In genomic region chr3:69059688-69060087, GRCh38 we compare ENCODE assay signal across 25 cellular contexts. TPM values are rescaled to one million over a fixed set of nuclear protein-coding genes. Genes with fewer than 3 reads are reported as not detected.
A peak's percentile ranks its signal among the peaks of the same experiment; 100 is the strongest.
DNase-seq lines count a peak whose midpoint lies in the region; ATAC-seq, FAIRE-seq and TF ChIP-seq lines count a peak whose summit lies in the region.
"Had no signal": no experiment of that assay in that cellular context is flagged by ENCODE, and none has a peak within 500 bp of the region (broad histone marks: within the 10 kb centered on the region; RNA-seq: fewer than 3 reads in every experiment).

No MANE protein-coding gene starts in this region.

- H3K9me3 ChIP-seq in CD8-positive, alpha-beta memory T cell (ENCODE audit: low read length), result no peaks in the 10 kb centered on the region
- H3K9me3 ChIP-seq in HepG2 (ENCODE audit: low read length), result no peaks in the 10 kb centered on the region
- H3K9me3 ChIP-seq: BLaER1, stomach had no signal

- DNase-seq in activated CD4-positive, alpha-beta T cell treated with anti-CD3 and anti-CD28 coated beads, Interleukin-2, amount 10 ng/mL, durations not matched to agents 7 days and 5 days, result no peak
- DNase-seq in activated CD4-positive, alpha-beta T cell treated with anti-CD3 and anti-CD28 coated beads for 1 hour, result no peak
- no peak for DNase-seq in CD8-positive, alpha-beta memory T cell
- no peak for DNase-seq in activated naive CD8-positive, alpha-beta T cell treated with anti-CD3 and anti-CD28 coated beads for 36 hours
- DNase-seq in stimulated activated effector memory CD8-positive, alpha-beta T cell treated with anti-CD3 and anti-CD28 coated beads, Interleukin-12 subunit alpha, Interleukin-12 subunit beta, amount 100 ng/mL, for 72 hours (ENCODE audit: low spot score in 2 of 2), result no peak
- DNase-seq in substantia nigra (lab: John Stamatoyannopoulos, UW) (no peak), HepG2 (ENCODE audit: low spot score) (no peak), hepatic stellate cell (ENCODE audit: low spot score) (no peak)
- DNase-seq: anterior cingulate cortex, caudate nucleus, dermis blood vessel endothelial cell, EL, GOT3, Kasumi-1, left cardiac atrium, mesenchymal stem cell, NCI-H1048, NCI-H2029 treated with DMSO at 0.1 percent for 48 hours, NCI-H82, small intestine, stomach, trophoblast cell had no signal

- no peak overlapping the region for H2AFZ ChIP-seq in HepG2 (ENCODE audit: low read length)

- H3K27ac Mint-ChIP-seq in activated CD4-positive, alpha-beta T cell treated with anti-CD3 and anti-CD28 coated beads, Interleukin-2, amount 10 ng/mL, durations not matched to agents 7 days and 5 days, result peak overlapping the region; percentile 91
- H3K27ac Mint-ChIP-seq in CD8-positive, alpha-beta memory T cell, result peak overlapping the region; percentile 74 to 94 (median 92)
- peak overlapping the region; percentile 87 for H3K27ac Mint-ChIP-seq in activated naive CD8-positive, alpha-beta T cell treated with anti-CD3 and anti-CD28 coated beads for 36 hours
- H3K27ac Mint-ChIP-seq in stimulated activated effector memory CD8-positive, alpha-beta T cell treated with anti-CD3 and anti-CD28 coated beads, Interleukin-12 subunit alpha, Interleukin-12 subunit beta, amount 100 ng/mL, for 72 hours, result peak overlapping the region; percentile 87

- POLR2A ChIA-PET in activated CD4-positive, alpha-beta T cell treated with anti-CD3 and anti-CD28 coated beads, Interleukin-2, amount 10 ng/mL, durations not matched to agents 7 days and 5 days (lab: Charles Lee), result no interaction called here
- POLR2A ChIA-PET in CD8-positive, alpha-beta memory T cell (lab: Charles Lee), result interaction anchor here (1.1 kb wide), 1 partner anchor 32 kb away, joined by 4 read pairs; no protein-coding TSS in a partner anchor
- POLR2A ChIA-PET in HepG2 (lab: Yijun Ruan, JAX), result no interaction called here

- in situ Hi-C loops in HepG2 (cut with HindIII; ENCODE audit: extremely low pct_ligation_motif_present, low pct_unique_long_range_greater_than_20kb), result no loop called here

- H3K27me3 ChIP-seq in CD8-positive, alpha-beta memory T cell (ENCODE audit: insufficient read depth, low read length, poor library complexity, severe bottlenecking), result no peaks in the 10 kb centered on the region
- no peaks in the 10 kb centered on the region for H3K27me3 ChIP-seq in HepG2 (ENCODE audit: control insufficient read depth in 1 of 2, insufficient read depth in 2 of 2, low read length in 2 of 2)
- H3K27me3 ChIP-seq: BLaER1, stomach had no signal

- FAIRE-seq in HepG2 (lab: Jason Lieb, UNC), result no peak
- FAIRE-seq: endothelial cell of umbilical vein, small intestine, TTC549 had no signal

- CTCF ChIA-PET in activated CD4-positive, alpha-beta T cell treated with anti-CD3 and anti-CD28 coated beads, Interleukin-2, amount 10 ng/mL, durations not matched to agents 7 days and 5 days (lab: Charles Lee), result interaction anchor here (0.6 to 3.5 kb wide), 6 partner anchors 8 to 27 kb away, joined by 3 to 14 read pairs (median 4); partner anchors contain the start of gene TMF1
- CTCF ChIA-PET in CD8-positive, alpha-beta memory T cell (lab: Charles Lee), result interaction anchor here (1.0 to 2.2 kb wide), 2 partner anchors 30 to 34 kb away, joined by 3 to 4 read pairs; no protein-coding TSS in a partner anchor
- CTCF ChIA-PET in HepG2 (lab: Yijun Ruan, JAX; ENCODE audit: low intra/inter-chr PET ratio, low total read pairs), result no interaction called here

- no peak for TF ChIP-seq EP300 in HepG2 (IDR thresholded peaks at IDR 0.05; ENCODE audit: low read depth in 2 of 2, low read length in 2 of 2)
- TF ChIP-seq EP300 in HepG2 (CRISPR knock-in tag; IDR thresholded peaks at IDR 0.05; ENCODE audit: borderline replicate concordance), result no peak

- BruUV-seq in HepG2 (replicated peaks; lab: Mats Ljungman, UMichigan), result no TSS peak

- H3K4me3 Mint-ChIP-seq in activated CD4-positive, alpha-beta T cell treated with anti-CD3 and anti-CD28 coated beads, Interleukin-2, amount 10 ng/mL, durations not matched to agents 7 days and 5 days, result no peak overlapping the region
- no peak overlapping the region for H3K4me3 Mint-ChIP-seq in CD8-positive, alpha-beta memory T cell
- H3K4me3 Mint-ChIP-seq in activated naive CD8-positive, alpha-beta T cell treated with anti-CD3 and anti-CD28 coated beads for 36 hours, result no peak overlapping the region
- H3K4me3 Mint-ChIP-seq in stimulated activated effector memory CD8-positive, alpha-beta T cell treated with anti-CD3 and anti-CD28 coated beads, Interleukin-12 subunit alpha, Interleukin-12 subunit beta, amount 100 ng/mL, for 72 hours, result no peak overlapping the region

- H3K36me3 ChIP-seq in CD8-positive, alpha-beta memory T cell (ENCODE audit: insufficient read depth, low read length), result peaks cover 30% of the 10 kb centered on the region
- H3K36me3 ChIP-seq in HepG2 (replicated peaks in 1 of 2; ENCODE audit: control insufficient read depth in 1 of 2, insufficient read depth in 2 of 2, low read length in 2 of 2), result peaks cover 7 to 46% of the 10 kb centered on the region in 2 experiments

- intact Hi-C loops in HepG2 (cut with micrococcal nuclease; ENCODE audit: unreplicated experiment), result no loop called here

- peaks cover 67% of the 10 kb centered on the region for H3K4me1 Mint-ChIP-seq in activated CD4-positive, alpha-beta T cell treated with anti-CD3 and anti-CD28 coated beads, Interleukin-2, amount 10 ng/mL, durations not matched to agents 7 days and 5 days
- H3K4me1 Mint-ChIP-seq in CD8-positive, alpha-beta memory T cell, result peaks cover 40 to 62% (median 59%) of the 10 kb centered on the region in 3 donors
- peaks cover 32% of the 10 kb centered on the region for H3K4me1 Mint-ChIP-seq in activated naive CD8-positive, alpha-beta T cell treated with anti-CD3 and anti-CD28 coated beads for 36 hours
- H3K4me1 Mint-ChIP-seq in stimulated activated effector memory CD8-positive, alpha-beta T cell treated with anti-CD3 and anti-CD28 coated beads, Interleukin-12 subunit alpha, Interleukin-12 subunit beta, amount 100 ng/mL, for 72 hours, result peaks cover 30% of the 10 kb centered on the region

- no peak overlapping the region for H3K4me3 ChIP-seq in CD8-positive, alpha-beta memory T cell (ENCODE audit: low read length)
- H3K4me3 ChIP-seq in HepG2 (replicated peaks in 1 of 3; ENCODE audit: insufficient read depth in 1 of 3, low read depth in 2 of 3, low read length in 3 of 3), result no peak overlapping the region
- H3K4me3 ChIP-seq: BLaER1, stomach had no signal

- TF ChIP-seq POLR2A in HepG2 (IDR thresholded peaks at IDR 0.05; ENCODE audit: insufficient read depth in 1 of 2, low read depth in 2 of 2, low read length in 2 of 2), result no peak

- H3K9ac ChIP-seq in HepG2 (ENCODE audit: insufficient read depth, low read depth, low read length), result no peak overlapping the region
- H3K9ac ChIP-seq: BLaER1 had no signal

- H3K79me2 ChIP-seq in HepG2 (ENCODE audit: insufficient read depth, low read length), result no peaks in the 10 kb centered on the region

- peaks cover 75% of the 10 kb centered on the region for H3K36me3 Mint-ChIP-seq in activated CD4-positive, alpha-beta T cell treated with anti-CD3 and anti-CD28 coated beads, Interleukin-2, amount 10 ng/mL, durations not matched to agents 7 days and 5 days (ENCODE audit: low read depth)
- H3K36me3 Mint-ChIP-seq in CD8-positive, alpha-beta memory T cell, result peaks cover 16 to 62% (median 18%) of the 10 kb centered on the region in 3 donors
- H3K36me3 Mint-ChIP-seq in activated naive CD8-positive, alpha-beta T cell treated with anti-CD3 and anti-CD28 coated beads for 36 hours, result peaks cover 48% of the 10 kb centered on the region
- H3K36me3 Mint-ChIP-seq in stimulated activated effector memory CD8-positive, alpha-beta T cell treated with anti-CD3 and anti-CD28 coated beads, Interleukin-12 subunit alpha, Interleukin-12 subunit beta, amount 100 ng/mL, for 72 hours, result peaks cover 100% of the 10 kb centered on the region

- H3K9me3 Mint-ChIP-seq in activated CD4-positive, alpha-beta T cell treated with anti-CD3 and anti-CD28 coated beads, Interleukin-2, amount 10 ng/mL, durations not matched to agents 7 days and 5 days, result peaks cover 5% of the 10 kb centered on the region
- H3K9me3 Mint-ChIP-seq in CD8-positive, alpha-beta memory T cell, result no peaks in the 10 kb centered on the region
- H3K9me3 Mint-ChIP-seq in activated naive CD8-positive, alpha-beta T cell treated with anti-CD3 and anti-CD28 coated beads for 36 hours, result peaks cover 7% of the 10 kb centered on the region
- no peaks in the 10 kb centered on the region for H3K9me3 Mint-ChIP-seq in stimulated activated effector memory CD8-positive, alpha-beta T cell treated with anti-CD3 and anti-CD28 coated beads, Interleukin-12 subunit alpha, Interleukin-12 subunit beta, amount 100 ng/mL, for 72 hours

- no peaks in the 10 kb centered on the region; the same call in 1 of the 2 replicates for H4K20me1 ChIP-seq in HepG2 (ENCODE audit: insufficient read depth, low read length)
- H4K20me1 ChIP-seq: BLaER1 had no signal

- H3K4me1 ChIP-seq in CD8-positive, alpha-beta memory T cell (ENCODE audit: insufficient read depth, low read length), result peaks cover 44% of the 10 kb centered on the region
- no peaks in the 10 kb centered on the region for H3K4me1 ChIP-seq in HepG2 (ENCODE audit: insufficient read depth, low read length)
- H3K4me1 ChIP-seq: stomach had no signal

- TF ChIP-seq RAD21 in HepG2 (CRISPR knock-in tag; IDR thresholded peaks at IDR 0.05), result no peak

- no peak overlapping the region for H3K4me2 ChIP-seq in HepG2 (ENCODE audit: low read depth, low read length)

- no peak for TF ChIP-seq CTCF in HepG2 (CRISPR knock-in tag; IDR thresholded peaks at IDR 0.05)

- no peak overlapping the region for H3K27ac ChIP-seq in CD8-positive, alpha-beta memory T cell (ENCODE audit: low read depth, low read length)
- H3K27ac ChIP-seq in substantia nigra (ENCODE audit: low read depth, low read length, poor library complexity, severe bottlenecking), result no peak overlapping the region
- no peak overlapping the region for H3K27ac ChIP-seq in HepG2 (ENCODE audit: extremely low read length, insufficient read depth, low read length)
- H3K27ac ChIP-seq: BLaER1 had no signal

- H3K27me3 Mint-ChIP-seq in activated CD4-positive, alpha-beta T cell treated with anti-CD3 and anti-CD28 coated beads, Interleukin-2, amount 10 ng/mL, durations not matched to agents 7 days and 5 days, result no peaks in the 10 kb centered on the region
- H3K27me3 Mint-ChIP-seq in CD8-positive, alpha-beta memory T cell, result no peaks in the 10 kb centered on the region
- no peaks in the 10 kb centered on the region for H3K27me3 Mint-ChIP-seq in activated naive CD8-positive, alpha-beta T cell treated with anti-CD3 and anti-CD28 coated beads for 36 hours

- ATAC-seq in stimulated activated effector memory CD8-positive, alpha-beta T cell treated with anti-CD3 and anti-CD28 coated beads, Interleukin-12 subunit alpha, Interleukin-12 subunit beta, amount 100 ng/mL, for 72 hours, result peak; percentile 79
- ATAC-seq in HepG2, result no peak
- ATAC-seq: left cardiac atrium had no signal

RNA-seq across cellular contexts. Expression of gene TMF1, which starts 7.6 kb away (rescaled TPM):
- 10 to 100 TPM; 43.0 to 43.5 TPM for total RNA-seq in activated CD4-positive, alpha-beta T cell treated with anti-CD3 and anti-CD28 coated beads, Interleukin-2, amount 10 ng/mL, durations not matched to agents 7 days and 5 days
- 10 to 100 TPM; 31.8 to 35.6 TPM for total RNA-seq in CD8-positive, alpha-beta memory T cell
- 40.0 TPM for polyA plus RNA-seq in CD8-positive, alpha-beta memory T cell
- total RNA-seq in activated naive CD8-positive, alpha-beta T cell treated with anti-CD3 and anti-CD28 coated beads for 36 hours, result 10 to 100 TPM; 28.8 to 30.5 TPM
- 38.4 and 48.1 TPM in 2 replicates for total RNA-seq in HepG2 (2016; rRNA removed; fragmentation: Illumina TruSeq; extraction: Trizol)
- total RNA-seq in HepG2 (2016; cell fraction: cytosol; rRNA removed; fragmentation: Illumina TruSeq; extraction: Trizol; ENCODE audit: low read depth), result 8.6 and 9.6 TPM in 2 replicates
- total RNA-seq in HepG2 (2016; cell fraction: insoluble cytoplasmic fraction; rRNA removed; fragmentation: Illumina TruSeq; extraction: Trizol), result 38.3 and 48.8 TPM in 2 replicates
- 15.4 and 16.8 TPM in 2 replicates for total RNA-seq in HepG2 (2016; cell fraction: membrane; rRNA removed; fragmentation: Illumina TruSeq; extraction: Trizol)
- 43.2 and 48.5 TPM in 2 replicates for total RNA-seq in HepG2 (2016; cell fraction: nucleus; rRNA removed; fragmentation: Illumina TruSeq; extraction: Trizol)
- 7.0 and 12.1 TPM in 2 replicates for polyA plus RNA-seq in HepG2 (2011; rRNA removed)
- polyA plus RNA-seq in HepG2 (2011; cell fraction: cytosol; rRNA removed), result 3.5 and 3.8 TPM in 2 replicates
- 6.1 and 6.9 TPM in 2 replicates for polyA plus RNA-seq in HepG2 (2011; cell fraction: nucleus; rRNA removed)
- 9.9 and 15.6 TPM in 2 replicates for polyA plus RNA-seq in HepG2 (2012)
- polyA plus RNA-seq in HepG2 (2016; cell fraction: cytosol; fragmentation: Illumina TruSeq; extraction: Trizol; ENCODE audit: low read depth), result 2.4 and 3.3 TPM in 2 replicates
- polyA plus RNA-seq in HepG2 (2016; cell fraction: insoluble cytoplasmic fraction; fragmentation: Illumina TruSeq; extraction: Trizol; ENCODE audit: low read depth), result 22.4 and 23.2 TPM in 2 replicates
- polyA plus RNA-seq in HepG2 (2016; cell fraction: membrane; fragmentation: Illumina TruSeq; extraction: Trizol; ENCODE audit: low read depth), result 1.7 and 2.0 TPM in 2 replicates
- polyA plus RNA-seq in HepG2 (2016; cell fraction: nucleus; fragmentation: Illumina TruSeq; extraction: Trizol; ENCODE audit: insufficient read depth, low read depth), result 25.2 and 33.0 TPM in 2 replicates
- 12.5 and 21.4 TPM in 2 replicates for polyA minus RNA-seq in HepG2 (2011; rRNA and poly(A)+ RNA removed; ENCODE audit: low replicate concordance)
- polyA minus RNA-seq in HepG2 (2011; cell fraction: cytosol; rRNA and poly(A)+ RNA removed), result 11.4 and 15.9 TPM in 2 replicates
- polyA minus RNA-seq in HepG2 (2011; cell fraction: nucleus; rRNA and poly(A)+ RNA removed), result 31.5 and 46.4 TPM in 2 replicates

RNA-seq across cellular contexts. Expression of gene UBA3, which starts 20.5 kb away (rescaled TPM):
- total RNA-seq in activated CD4-positive, alpha-beta T cell treated with anti-CD3 and anti-CD28 coated beads, Interleukin-2, amount 10 ng/mL, durations not matched to agents 7 days and 5 days, result 10 to 100 TPM; 81.1 to 88.9 TPM
- 10 to 100 TPM; 76.6 to 89.5 TPM for total RNA-seq in CD8-positive, alpha-beta memory T cell
- 42.6 TPM for polyA plus RNA-seq in CD8-positive, alpha-beta memory T cell
- 10 to 100 TPM; 64.1 to 74.3 TPM for total RNA-seq in activated naive CD8-positive, alpha-beta T cell treated with anti-CD3 and anti-CD28 coated beads for 36 hours
- total RNA-seq in HepG2 (2016; rRNA removed; fragmentation: Illumina TruSeq; extraction: Trizol), result 49.0 and 62.8 TPM in 2 replicates
- 4.9 and 6.2 TPM in 2 replicates for total RNA-seq in HepG2 (2016; cell fraction: cytosol; rRNA removed; fragmentation: Illumina TruSeq; extraction: Trizol; ENCODE audit: low read depth)
- total RNA-seq in HepG2 (2016; cell fraction: insoluble cytoplasmic fraction; rRNA removed; fragmentation: Illumina TruSeq; extraction: Trizol), result 48.7 and 69.6 TPM in 2 replicates
- total RNA-seq in HepG2 (2016; cell fraction: membrane; rRNA removed; fragmentation: Illumina TruSeq; extraction: Trizol), result 11.4 and 13.5 TPM in 2 replicates
- total RNA-seq in HepG2 (2016; cell fraction: nucleus; rRNA removed; fragmentation: Illumina TruSeq; extraction: Trizol), result 60.4 and 60.5 TPM in 2 replicates
- polyA plus RNA-seq in HepG2 (2011; rRNA removed), result 34.6 and 40.7 TPM in 2 replicates
- 14.1 and 18.7 TPM in 2 replicates for polyA plus RNA-seq in HepG2 (2011; cell fraction: cytosol; rRNA removed)
- 57.0 and 57.3 TPM in 2 replicates for polyA plus RNA-seq in HepG2 (2011; cell fraction: nucleus; rRNA removed)
- 23.3 and 28.5 TPM in 2 replicates for polyA plus RNA-seq in HepG2 (2012)
- polyA plus RNA-seq in HepG2 (2016; cell fraction: cytosol; fragmentation: Illumina TruSeq; extraction: Trizol; ENCODE audit: low read depth), result 2.9 and 3.8 TPM in 2 replicates
- polyA plus RNA-seq in HepG2 (2016; cell fraction: insoluble cytoplasmic fraction; fragmentation: Illumina TruSeq; extraction: Trizol; ENCODE audit: low read depth), result 51.8 and 55.2 TPM in 2 replicates
- 7.6 and 8.1 TPM in 2 replicates for polyA plus RNA-seq in HepG2 (2016; cell fraction: membrane; fragmentation: Illumina TruSeq; extraction: Trizol; ENCODE audit: low read depth)
- 87.4 and 95.0 TPM in 2 replicates for polyA plus RNA-seq in HepG2 (2016; cell fraction: nucleus; fragmentation: Illumina TruSeq; extraction: Trizol; ENCODE audit: insufficient read depth, low read depth)
- polyA minus RNA-seq in HepG2 (2011; rRNA and poly(A)+ RNA removed; ENCODE audit: low replicate concordance), result 12.6 and 13.2 TPM in 2 replicates
- 14.4 and 16.7 TPM in 2 replicates for polyA minus RNA-seq in HepG2 (2011; cell fraction: cytosol; rRNA and poly(A)+ RNA removed)
- polyA minus RNA-seq in HepG2 (2011; cell fraction: nucleus; rRNA and poly(A)+ RNA removed), result 87.9 and 89.9 TPM in 2 replicates

RNA-seq across cellular contexts. Expression of gene ARL6IP5, which starts 25.0 kb away (rescaled TPM):
- total RNA-seq in activated CD4-positive, alpha-beta T cell treated with anti-CD3 and anti-CD28 coated beads, Interleukin-2, amount 10 ng/mL, durations not matched to agents 7 days and 5 days, result 100 to 1,000 TPM; 154 to 156 TPM
- total RNA-seq in CD8-positive, alpha-beta memory T cell, result 100 to 1,000 TPM; 121 to 124 TPM
- 425 TPM for polyA plus RNA-seq in CD8-positive, alpha-beta memory T cell
- 10 to 100 TPM; 67.6 to 69.0 TPM for total RNA-seq in activated naive CD8-positive, alpha-beta T cell treated with anti-CD3 and anti-CD28 coated beads for 36 hours
- 19.6 and 29.6 TPM in 2 replicates for total RNA-seq in HepG2 (2016; rRNA removed; fragmentation: Illumina TruSeq; extraction: Trizol)
- 3.6 and 4.9 TPM in 2 replicates for total RNA-seq in HepG2 (2016; cell fraction: cytosol; rRNA removed; fragmentation: Illumina TruSeq; extraction: Trizol; ENCODE audit: low read depth)
- total RNA-seq in HepG2 (2016; cell fraction: insoluble cytoplasmic fraction; rRNA removed; fragmentation: Illumina TruSeq; extraction: Trizol), result 18.9 and 31.3 TPM in 2 replicates
- 8.4 and 10.4 TPM in 2 replicates for total RNA-seq in HepG2 (2016; cell fraction: membrane; rRNA removed; fragmentation: Illumina TruSeq; extraction: Trizol)
- total RNA-seq in HepG2 (2016; cell fraction: nucleus; rRNA removed; fragmentation: Illumina TruSeq; extraction: Trizol), result 29.7 and 31.9 TPM in 2 replicates
- polyA plus RNA-seq in HepG2 (2011; rRNA removed), result 18.2 and 23.7 TPM in 2 replicates
- polyA plus RNA-seq in HepG2 (2011; cell fraction: cytosol; rRNA removed), result 19.8 and 24.3 TPM in 2 replicates
- polyA plus RNA-seq in HepG2 (2011; cell fraction: nucleus; rRNA removed), result 5.3 and 5.8 TPM in 2 replicates
- polyA plus RNA-seq in HepG2 (2012), result 20.4 and 23.4 TPM in 2 replicates
- polyA plus RNA-seq in HepG2 (2016; cell fraction: cytosol; fragmentation: Illumina TruSeq; extraction: Trizol; ENCODE audit: low read depth), result 4.6 and 4.8 TPM in 2 replicates
- polyA plus RNA-seq in HepG2 (2016; cell fraction: insoluble cytoplasmic fraction; fragmentation: Illumina TruSeq; extraction: Trizol; ENCODE audit: low read depth), result 24.7 and 26.0 TPM in 2 replicates
- polyA plus RNA-seq in HepG2 (2016; cell fraction: membrane; fragmentation: Illumina TruSeq; extraction: Trizol; ENCODE audit: low read depth), result 8.4 and 8.6 TPM in 2 replicates
- polyA plus RNA-seq in HepG2 (2016; cell fraction: nucleus; fragmentation: Illumina TruSeq; extraction: Trizol; ENCODE audit: insufficient read depth, low read depth), result 49.7 and 53.4 TPM in 2 replicates
- 42.0 and 74.8 TPM in 2 replicates for polyA minus RNA-seq in HepG2 (2011; rRNA and poly(A)+ RNA removed; ENCODE audit: low replicate concordance)
- polyA minus RNA-seq in HepG2 (2011; cell fraction: cytosol; rRNA and poly(A)+ RNA removed), result 12.3 and 16.8 TPM in 2 replicates
- polyA minus RNA-seq in HepG2 (2011; cell fraction: nucleus; rRNA and poly(A)+ RNA removed), result 6.6 and 8.3 TPM in 2 replicates

RNA-seq across cellular contexts. Expression of gene EOGT, which starts 46.2 kb away (rescaled TPM):
- total RNA-seq in activated CD4-positive, alpha-beta T cell treated with anti-CD3 and anti-CD28 coated beads, Interleukin-2, amount 10 ng/mL, durations not matched to agents 7 days and 5 days, result 10 to 100 TPM; 11.3 to 14.7 TPM
- total RNA-seq in CD8-positive, alpha-beta memory T cell, result 10 to 100 TPM; 19.7 TPM
- polyA plus RNA-seq in CD8-positive, alpha-beta memory T cell, result 14.7 TPM
- 10 to 100 TPM; 10.8 to 14.1 TPM for total RNA-seq in activated naive CD8-positive, alpha-beta T cell treated with anti-CD3 and anti-CD28 coated beads for 36 hours
- 11.1 and 18.6 TPM in 2 replicates for total RNA-seq in HepG2 (2016; rRNA removed; fragmentation: Illumina TruSeq; extraction: Trizol)
- total RNA-seq in HepG2 (2016; cell fraction: cytosol; rRNA removed; fragmentation: Illumina TruSeq; extraction: Trizol; ENCODE audit: low read depth), result 3.7 and 4.8 TPM in 2 replicates
- 11.2 and 19.6 TPM in 2 replicates for total RNA-seq in HepG2 (2016; cell fraction: insoluble cytoplasmic fraction; rRNA removed; fragmentation: Illumina TruSeq; extraction: Trizol)
- total RNA-seq in HepG2 (2016; cell fraction: membrane; rRNA removed; fragmentation: Illumina TruSeq; extraction: Trizol), result 9.0 and 9.6 TPM in 2 replicates
- 23.8 and 31.9 TPM in 2 replicates for total RNA-seq in HepG2 (2016; cell fraction: nucleus; rRNA removed; fragmentation: Illumina TruSeq; extraction: Trizol)
- polyA plus RNA-seq in HepG2 (2011; rRNA removed), result 4.0 and 4.5 TPM in 2 replicates
- polyA plus RNA-seq in HepG2 (2011; cell fraction: cytosol; rRNA removed), result 1.9 and 3.7 TPM in 2 replicates
- polyA plus RNA-seq in HepG2 (2011; cell fraction: nucleus; rRNA removed), result 4.1 and 4.8 TPM in 2 replicates
- 4.2 and 4.6 TPM in 2 replicates for polyA plus RNA-seq in HepG2 (2012)
- 1.6 and 1.7 TPM in 2 replicates for polyA plus RNA-seq in HepG2 (2016; cell fraction: cytosol; fragmentation: Illumina TruSeq; extraction: Trizol; ENCODE audit: low read depth)
- polyA plus RNA-seq in HepG2 (2016; cell fraction: insoluble cytoplasmic fraction; fragmentation: Illumina TruSeq; extraction: Trizol; ENCODE audit: low read depth), result 8.9 and 9.5 TPM in 2 replicates
- 2.7 and 4.0 TPM in 2 replicates for polyA plus RNA-seq in HepG2 (2016; cell fraction: membrane; fragmentation: Illumina TruSeq; extraction: Trizol; ENCODE audit: low read depth)
- polyA plus RNA-seq in HepG2 (2016; cell fraction: nucleus; fragmentation: Illumina TruSeq; extraction: Trizol; ENCODE audit: insufficient read depth, low read depth), result 31.8 and 33.9 TPM in 2 replicates
- 6.1 and 6.8 TPM in 2 replicates for polyA minus RNA-seq in HepG2 (2011; rRNA and poly(A)+ RNA removed; ENCODE audit: low replicate concordance)
- polyA minus RNA-seq in HepG2 (2011; cell fraction: cytosol; rRNA and poly(A)+ RNA removed), result 5.4 and 7.4 TPM in 2 replicates
- 23.5 and 24.7 TPM in 2 replicates for polyA minus RNA-seq in HepG2 (2011; cell fraction: nucleus; rRNA and poly(A)+ RNA removed)
